In the genomic region with DNA sequence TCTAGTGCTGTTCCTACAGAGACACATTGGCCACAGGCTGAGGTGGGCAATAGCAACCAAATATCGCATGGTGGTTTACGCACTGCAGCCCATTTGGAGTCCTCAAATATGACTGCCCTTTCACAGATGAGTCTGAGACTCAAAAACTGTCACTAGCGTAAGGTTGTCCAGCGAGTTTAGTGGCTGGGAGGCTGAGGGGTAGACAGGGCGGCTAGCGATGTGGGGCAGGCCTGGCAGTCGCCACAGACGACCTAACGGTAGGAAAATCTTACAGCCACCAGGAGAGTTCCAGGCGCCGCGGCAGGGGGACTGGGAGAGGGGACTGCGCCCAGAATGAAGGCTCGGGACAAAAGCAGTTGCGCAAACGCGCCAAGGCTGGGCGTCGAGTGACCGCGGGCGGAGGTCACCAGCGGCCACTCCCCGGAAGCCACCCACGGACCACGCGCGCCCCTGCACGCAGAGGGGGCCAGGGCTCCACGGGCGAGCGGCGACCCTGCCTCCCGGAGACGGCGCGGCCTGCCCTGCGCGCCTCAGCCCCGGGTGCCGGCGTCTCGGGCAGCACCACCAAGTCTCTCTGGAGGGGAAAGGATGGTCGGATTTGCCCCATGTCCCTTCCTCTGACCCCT, we compare ENCODE assay signal across 1 cellular context.
TF ChIP-seq lines count a peak whose summit lies in the region.

No MANE protein-coding gene starts in this region.

TF ChIP-seq in K562, 482 proteins besides CTCF, POLR2A, EP300 and RAD21 (continued from another document and continues in another):
- no peak for TF ChIP-seq RFX1 (IDR thresholded peaks at IDR 0.05)
- TF ChIP-seq, protein P1, sequence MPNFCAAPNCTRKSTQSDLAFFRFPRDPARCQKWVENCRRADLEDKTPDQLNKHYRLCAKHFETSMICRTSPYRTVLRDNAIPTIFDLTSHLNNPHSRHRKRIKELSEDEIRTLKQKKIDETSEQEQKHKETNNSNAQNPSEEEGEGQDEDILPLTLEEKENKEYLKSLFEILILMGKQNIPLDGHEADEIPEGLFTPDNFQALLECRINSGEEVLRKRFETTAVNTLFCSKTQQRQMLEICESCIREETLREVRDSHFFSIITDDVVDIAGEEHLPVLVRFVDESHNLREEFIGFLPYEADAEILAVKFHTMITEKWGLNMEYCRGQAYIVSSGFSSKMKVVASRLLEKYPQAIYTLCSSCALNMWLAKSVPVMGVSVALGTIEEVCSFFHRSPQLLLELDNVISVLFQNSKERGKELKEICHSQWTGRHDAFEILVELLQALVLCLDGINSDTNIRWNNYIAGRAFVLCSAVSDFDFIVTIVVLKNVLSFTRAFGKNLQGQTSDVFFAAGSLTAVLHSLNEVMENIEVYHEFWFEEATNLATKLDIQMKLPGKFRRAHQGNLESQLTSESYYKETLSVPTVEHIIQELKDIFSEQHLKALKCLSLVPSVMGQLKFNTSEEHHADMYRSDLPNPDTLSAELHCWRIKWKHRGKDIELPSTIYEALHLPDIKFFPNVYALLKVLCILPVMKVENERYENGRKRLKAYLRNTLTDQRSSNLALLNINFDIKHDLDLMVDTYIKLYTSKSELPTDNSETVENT (CRISPR knock-in tag; IDR thresholded peaks at IDR 0.05), result no peak
- TF ChIP-seq ESRRB (CRISPR knock-in tag; IDR thresholded peaks at IDR 0.05; ENCODE audit: borderline replicate concordance), result no peak
- no peak for TF ChIP-seq DDX20 (tag; IDR thresholded peaks at IDR 0.05; ENCODE audit: low read depth)
- no peak for TF ChIP-seq SPI1 (IDR thresholded peaks at IDR 0.05; ENCODE audit: borderline replicate concordance, low read depth, low read length)
- no peak for TF ChIP-seq NFE2L1 (tag; IDR thresholded peaks at IDR 0.05; ENCODE audit: borderline replicate concordance, low read depth)
- TF ChIP-seq, protein P2, sequence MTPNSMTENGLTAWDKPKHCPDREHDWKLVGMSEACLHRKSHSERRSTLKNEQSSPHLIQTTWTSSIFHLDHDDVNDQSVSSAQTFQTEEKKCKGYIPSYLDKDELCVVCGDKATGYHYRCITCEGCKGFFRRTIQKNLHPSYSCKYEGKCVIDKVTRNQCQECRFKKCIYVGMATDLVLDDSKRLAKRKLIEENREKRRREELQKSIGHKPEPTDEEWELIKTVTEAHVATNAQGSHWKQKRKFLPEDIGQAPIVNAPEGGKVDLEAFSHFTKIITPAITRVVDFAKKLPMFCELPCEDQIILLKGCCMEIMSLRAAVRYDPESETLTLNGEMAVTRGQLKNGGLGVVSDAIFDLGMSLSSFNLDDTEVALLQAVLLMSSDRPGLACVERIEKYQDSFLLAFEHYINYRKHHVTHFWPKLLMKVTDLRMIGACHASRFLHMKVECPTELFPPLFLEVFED (CRISPR knock-in tag; conservative IDR thresholded peaks at IDR 0.05), result no peak
- TF ChIP-seq JUN (IDR thresholded peaks at IDR 0.05; ENCODE audit: borderline replicate concordance, low read depth, low read length), result no peak
- TF ChIP-seq JUN (CRISPR knock-in tag; IDR thresholded peaks at IDR 0.05; ENCODE audit: borderline replicate concordance), result no peak
- no peak for TF ChIP-seq FOSL1 (tag; conservative IDR thresholded peaks at IDR 0.05)
- no peak for TF ChIP-seq LARP7 (IDR thresholded peaks at IDR 0.05)
- TF ChIP-seq, protein P3, sequence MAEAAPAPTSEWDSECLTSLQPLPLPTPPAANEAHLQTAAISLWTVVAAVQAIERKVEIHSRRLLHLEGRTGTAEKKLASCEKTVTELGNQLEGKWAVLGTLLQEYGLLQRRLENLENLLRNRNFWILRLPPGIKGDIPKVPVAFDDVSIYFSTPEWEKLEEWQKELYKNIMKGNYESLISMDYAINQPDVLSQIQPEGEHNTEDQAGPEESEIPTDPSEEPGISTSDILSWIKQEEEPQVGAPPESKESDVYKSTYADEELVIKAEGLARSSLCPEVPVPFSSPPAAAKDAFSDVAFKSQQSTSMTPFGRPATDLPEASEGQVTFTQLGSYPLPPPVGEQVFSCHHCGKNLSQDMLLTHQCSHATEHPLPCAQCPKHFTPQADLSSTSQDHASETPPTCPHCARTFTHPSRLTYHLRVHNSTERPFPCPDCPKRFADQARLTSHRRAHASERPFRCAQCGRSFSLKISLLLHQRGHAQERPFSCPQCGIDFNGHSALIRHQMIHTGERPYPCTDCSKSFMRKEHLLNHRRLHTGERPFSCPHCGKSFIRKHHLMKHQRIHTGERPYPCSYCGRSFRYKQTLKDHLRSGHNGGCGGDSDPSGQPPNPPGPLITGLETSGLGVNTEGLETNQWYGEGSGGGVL (CRISPR knock-in tag; IDR thresholded peaks at IDR 0.05), result no peak
- 0 out of 2 replicates have a peak, but pooled peaks have one; percentile 36 for TF ChIP-seq NR4A1 (CRISPR knock-in tag; IDR thresholded peaks at IDR 0.05)
- peak; percentile 60 for TF ChIP-seq NR4A1 (tag; IDR thresholded peaks at IDR 0.05)
- TF ChIP-seq ZNF75A (CRISPR knock-in tag; IDR thresholded peaks at IDR 0.05), result peak; percentile 36; the same call in 1 of the 2 replicates
- TF ChIP-seq STAG1 (CRISPR knock-in tag; IDR thresholded peaks at IDR 0.05; ENCODE audit: borderline replicate concordance), result no peak
- TF ChIP-seq ZNF644 (tag; IDR thresholded peaks at IDR 0.05; ENCODE audit: low read depth), result peak; percentile 33; the same call in 1 of the 2 replicates
- no peak for TF ChIP-seq PHF8 (IDR thresholded peaks at IDR 0.05; ENCODE audit: borderline replicate concordance, low read length)
- TF ChIP-seq SUPT5H (IDR thresholded peaks at IDR 0.05), result no peak
- no peak for TF ChIP-seq NR2F6 (CRISPR knock-in tag; IDR thresholded peaks at IDR 0.05)
- TF ChIP-seq, protein P4, sequence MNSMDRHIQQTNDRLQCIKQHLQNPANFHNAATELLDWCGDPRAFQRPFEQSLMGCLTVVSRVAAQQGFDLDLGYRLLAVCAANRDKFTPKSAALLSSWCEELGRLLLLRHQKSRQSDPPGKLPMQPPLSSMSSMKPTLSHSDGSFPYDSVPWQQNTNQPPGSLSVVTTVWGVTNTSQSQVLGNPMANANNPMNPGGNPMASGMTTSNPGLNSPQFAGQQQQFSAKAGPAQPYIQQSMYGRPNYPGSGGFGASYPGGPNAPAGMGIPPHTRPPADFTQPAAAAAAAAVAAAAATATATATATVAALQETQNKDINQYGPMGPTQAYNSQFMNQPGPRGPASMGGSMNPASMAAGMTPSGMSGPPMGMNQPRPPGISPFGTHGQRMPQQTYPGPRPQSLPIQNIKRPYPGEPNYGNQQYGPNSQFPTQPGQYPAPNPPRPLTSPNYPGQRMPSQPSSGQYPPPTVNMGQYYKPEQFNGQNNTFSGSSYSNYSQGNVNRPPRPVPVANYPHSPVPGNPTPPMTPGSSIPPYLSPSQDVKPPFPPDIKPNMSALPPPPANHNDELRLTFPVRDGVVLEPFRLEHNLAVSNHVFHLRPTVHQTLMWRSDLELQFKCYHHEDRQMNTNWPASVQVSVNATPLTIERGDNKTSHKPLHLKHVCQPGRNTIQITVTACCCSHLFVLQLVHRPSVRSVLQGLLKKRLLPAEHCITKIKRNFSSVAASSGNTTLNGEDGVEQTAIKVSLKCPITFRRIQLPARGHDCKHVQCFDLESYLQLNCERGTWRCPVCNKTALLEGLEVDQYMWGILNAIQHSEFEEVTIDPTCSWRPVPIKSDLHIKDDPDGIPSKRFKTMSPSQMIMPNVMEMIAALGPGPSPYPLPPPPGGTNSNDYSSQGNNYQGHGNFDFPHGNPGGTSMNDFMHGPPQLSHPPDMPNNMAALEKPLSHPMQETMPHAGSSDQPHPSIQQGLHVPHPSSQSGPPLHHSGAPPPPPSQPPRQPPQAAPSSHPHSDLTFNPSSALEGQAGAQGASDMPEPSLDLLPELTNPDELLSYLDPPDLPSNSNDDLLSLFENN (IDR thresholded peaks at IDR 0.05; ENCODE audit: low read depth in 2 of 2, low read length in 2 of 2), result no peak; a peak in 1 of 4 replicates
- TF ChIP-seq SRSF3 (IDR thresholded peaks at IDR 0.05; ENCODE audit: insufficient read depth, low read length), result no peak
- TF ChIP-seq, protein P5, sequence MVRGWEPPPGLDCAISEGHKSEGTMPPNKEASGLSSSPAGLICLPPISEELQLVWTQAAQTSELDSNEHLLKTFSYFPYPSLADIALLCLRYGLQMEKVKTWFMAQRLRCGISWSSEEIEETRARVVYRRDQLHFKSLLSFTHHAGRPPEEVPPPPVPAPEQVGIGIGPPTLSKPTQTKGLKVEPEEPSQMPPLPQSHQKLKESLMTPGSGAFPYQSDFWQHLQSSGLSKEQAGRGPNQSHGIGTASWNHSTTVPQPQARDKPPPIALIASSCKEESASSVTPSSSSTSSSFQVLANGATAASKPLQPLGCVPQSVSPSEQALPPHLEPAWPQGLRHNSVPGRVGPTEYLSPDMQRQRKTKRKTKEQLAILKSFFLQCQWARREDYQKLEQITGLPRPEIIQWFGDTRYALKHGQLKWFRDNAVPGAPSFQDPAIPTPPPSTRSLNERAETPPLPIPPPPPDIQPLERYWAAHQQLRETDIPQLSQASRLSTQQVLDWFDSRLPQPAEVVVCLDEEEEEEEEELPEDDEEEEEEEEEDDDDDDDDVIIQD (CRISPR knock-in tag; IDR thresholded peaks at IDR 0.05), result 0 out of 2 replicates have a peak, but pooled peaks have one; percentile 40
- TF ChIP-seq ZNF561 (CRISPR knock-in tag; conservative IDR thresholded peaks at IDR 0.05), result no peak
- no peak for TF ChIP-seq KDM2B (CRISPR knock-in tag; IDR thresholded peaks at IDR 0.05)
- TF ChIP-seq HLTF (IDR thresholded peaks at IDR 0.05), result no peak
- no peak for TF ChIP-seq RHOXF2B (CRISPR knock-in tag; conservative IDR thresholded peaks at IDR 0.05)
- no peak for TF ChIP-seq RFX7 (CRISPR knock-in tag; IDR thresholded peaks at IDR 0.05)
- TF ChIP-seq PHF20 (IDR thresholded peaks at IDR 0.05; ENCODE audit: partially characterized antibody), result no peak
- TF ChIP-seq SMAD3 (CRISPR knock-in tag; conservative IDR thresholded peaks at IDR 0.05), result no peak
- TF ChIP-seq GTF2F1 (IDR thresholded peaks at IDR 0.05; ENCODE audit: low read depth, low read length), result no peak
- TF ChIP-seq, protein P6, sequence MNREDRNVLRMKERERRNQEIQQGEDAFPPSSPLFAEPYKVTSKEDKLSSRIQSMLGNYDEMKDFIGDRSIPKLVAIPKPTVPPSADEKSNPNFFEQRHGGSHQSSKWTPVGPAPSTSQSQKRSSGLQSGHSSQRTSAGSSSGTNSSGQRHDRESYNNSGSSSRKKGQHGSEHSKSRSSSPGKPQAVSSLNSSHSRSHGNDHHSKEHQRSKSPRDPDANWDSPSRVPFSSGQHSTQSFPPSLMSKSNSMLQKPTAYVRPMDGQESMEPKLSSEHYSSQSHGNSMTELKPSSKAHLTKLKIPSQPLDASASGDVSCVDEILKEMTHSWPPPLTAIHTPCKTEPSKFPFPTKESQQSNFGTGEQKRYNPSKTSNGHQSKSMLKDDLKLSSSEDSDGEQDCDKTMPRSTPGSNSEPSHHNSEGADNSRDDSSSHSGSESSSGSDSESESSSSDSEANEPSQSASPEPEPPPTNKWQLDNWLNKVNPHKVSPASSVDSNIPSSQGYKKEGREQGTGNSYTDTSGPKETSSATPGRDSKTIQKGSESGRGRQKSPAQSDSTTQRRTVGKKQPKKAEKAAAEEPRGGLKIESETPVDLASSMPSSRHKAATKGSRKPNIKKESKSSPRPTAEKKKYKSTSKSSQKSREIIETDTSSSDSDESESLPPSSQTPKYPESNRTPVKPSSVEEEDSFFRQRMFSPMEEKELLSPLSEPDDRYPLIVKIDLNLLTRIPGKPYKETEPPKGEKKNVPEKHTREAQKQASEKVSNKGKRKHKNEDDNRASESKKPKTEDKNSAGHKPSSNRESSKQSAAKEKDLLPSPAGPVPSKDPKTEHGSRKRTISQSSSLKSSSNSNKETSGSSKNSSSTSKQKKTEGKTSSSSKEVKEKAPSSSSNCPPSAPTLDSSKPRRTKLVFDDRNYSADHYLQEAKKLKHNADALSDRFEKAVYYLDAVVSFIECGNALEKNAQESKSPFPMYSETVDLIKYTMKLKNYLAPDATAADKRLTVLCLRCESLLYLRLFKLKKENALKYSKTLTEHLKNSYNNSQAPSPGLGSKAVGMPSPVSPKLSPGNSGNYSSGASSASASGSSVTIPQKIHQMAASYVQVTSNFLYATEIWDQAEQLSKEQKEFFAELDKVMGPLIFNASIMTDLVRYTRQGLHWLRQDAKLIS (CRISPR knock-in tag; IDR thresholded peaks at IDR 0.05), result 0 out of 2 replicates have a peak, but pooled peaks have one; percentile 84
- no peak for TF ChIP-seq FOXA1 (IDR thresholded peaks at IDR 0.05; ENCODE audit: borderline replicate concordance)
- peak; percentile 76 for TF ChIP-seq ERF (CRISPR knock-in tag; IDR thresholded peaks at IDR 0.05)
- TF ChIP-seq TAF7 (tag; IDR thresholded peaks at IDR 0.05), result no peak
- TF ChIP-seq NELFE (IDR thresholded peaks at IDR 0.05; ENCODE audit: insufficient read depth, insufficient read length), result no peak
- TF ChIP-seq, protein P7, sequence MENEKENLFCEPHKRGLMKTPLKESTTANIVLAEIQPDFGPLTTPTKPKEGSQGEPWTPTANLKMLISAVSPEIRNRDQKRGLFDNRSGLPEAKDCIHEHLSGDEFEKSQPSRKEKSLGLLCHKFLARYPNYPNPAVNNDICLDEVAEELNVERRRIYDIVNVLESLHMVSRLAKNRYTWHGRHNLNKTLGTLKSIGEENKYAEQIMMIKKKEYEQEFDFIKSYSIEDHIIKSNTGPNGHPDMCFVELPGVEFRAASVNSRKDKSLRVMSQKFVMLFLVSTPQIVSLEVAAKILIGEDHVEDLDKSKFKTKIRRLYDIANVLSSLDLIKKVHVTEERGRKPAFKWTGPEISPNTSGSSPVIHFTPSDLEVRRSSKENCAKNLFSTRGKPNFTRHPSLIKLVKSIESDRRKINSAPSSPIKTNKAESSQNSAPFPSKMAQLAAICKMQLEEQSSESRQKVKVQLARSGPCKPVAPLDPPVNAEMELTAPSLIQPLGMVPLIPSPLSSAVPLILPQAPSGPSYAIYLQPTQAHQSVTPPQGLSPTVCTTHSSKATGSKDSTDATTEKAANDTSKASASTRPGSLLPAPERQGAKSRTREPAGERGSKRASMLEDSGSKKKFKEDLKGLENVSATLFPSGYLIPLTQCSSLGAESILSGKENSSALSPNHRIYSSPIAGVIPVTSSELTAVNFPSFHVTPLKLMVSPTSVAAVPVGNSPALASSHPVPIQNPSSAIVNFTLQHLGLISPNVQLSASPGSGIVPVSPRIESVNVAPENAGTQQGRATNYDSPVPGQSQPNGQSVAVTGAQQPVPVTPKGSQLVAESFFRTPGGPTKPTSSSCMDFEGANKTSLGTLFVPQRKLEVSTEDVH (IDR thresholded peaks at IDR 0.05; ENCODE audit: low read depth, partially characterized antibody), result no peak
- no peak for TF ChIP-seq CAMTA2 (CRISPR knock-in tag; conservative IDR thresholded peaks at IDR 0.05)
- TF ChIP-seq, protein P8, sequence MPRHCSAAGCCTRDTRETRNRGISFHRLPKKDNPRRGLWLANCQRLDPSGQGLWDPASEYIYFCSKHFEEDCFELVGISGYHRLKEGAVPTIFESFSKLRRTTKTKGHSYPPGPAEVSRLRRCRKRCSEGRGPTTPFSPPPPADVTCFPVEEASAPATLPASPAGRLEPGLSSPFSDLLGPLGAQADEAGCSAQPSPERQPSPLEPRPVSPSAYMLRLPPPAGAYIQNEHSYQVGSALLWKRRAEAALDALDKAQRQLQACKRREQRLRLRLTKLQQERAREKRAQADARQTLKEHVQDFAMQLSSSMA (CRISPR knock-in tag; IDR thresholded peaks at IDR 0.05), result no peak
- TF ChIP-seq WHSC1 (IDR thresholded peaks at IDR 0.05; ENCODE audit: low read length), result no peak
